Comparison of ENCODE assay signal across 19 cellular contexts in genomic region chr15:84960391-84961113, GRCh38. TPM values are rescaled to one million over a fixed set of nuclear protein-coding genes. Genes with fewer than 3 reads are reported as not detected.
DNase-seq lines count a peak whose midpoint lies in the region; TF ChIP-seq lines count a peak whose summit lies in the region.
"Had no signal": no experiment of that assay in that cellular context is flagged by ENCODE, and none has a peak within 500 bp of the region (broad histone marks: within the 10 kb centered on the region; RNA-seq: fewer than 3 reads in every experiment).

No MANE protein-coding gene starts in this region.

- peak in 1 of 2 donors; percentile 4 for TF ChIP-seq POLR2A in adrenal gland (IDR thresholded peaks at IDR 0.05)

- intact Hi-C loops in A673 (cut with micrococcal nuclease; ENCODE audit: unreplicated experiment) = no loop called here
- intact Hi-C loops in adrenal gland (cut with DNase I) = loop anchor here in 1 of 2 donors (10.0 kb wide), 1 partner anchor 204 kb away; no protein-coding TSS in a partner anchor

- no peak overlapping the region for H4K5ac ChIP-seq in mesendoderm (ENCODE audit: low read length)

- CTCF ChIA-PET in A673 (lab: Charles Lee) = no interaction called here

- H3K9ac ChIP-seq in HUES6 (ENCODE audit: low read length) (no peak overlapping the region), mesendoderm (ENCODE audit: low read length) (no peak overlapping the region)

- H3K27me3 ChIP-seq in A673 (replicated peaks; ENCODE audit: insufficient read depth, low read depth, low read length, poor library complexity) (no peaks in the 10 kb centered on the region), HUES6 (ENCODE audit: control insufficient read depth, insufficient read depth, low read length) (no peaks in the 10 kb centered on the region), adrenal gland (no peaks in the 10 kb centered on the region), mesendoderm (ENCODE audit: insufficient read depth, low read length, poor library complexity) (no peaks in the 10 kb centered on the region)

- H3K56ac ChIP-seq in mesendoderm (ENCODE audit: low read length) = peak overlapping the region; percentile 63

- TF ChIP-seq CTCF in A673 (conservative IDR thresholded peaks at IDR 0.05; ENCODE audit: low read depth, low read length) = no peak
- TF ChIP-seq CTCF in adrenal gland (IDR thresholded peaks at IDR 0.05) = no peak
- TF ChIP-seq CTCF in foreskin fibroblast (IDR thresholded peaks at IDR 0.05; ENCODE audit: low read depth, low read length) = no peak

- no TSS peak for BruUV-seq in A673 (replicated peaks; lab: Mats Ljungman, UMichigan)

- no peak overlapping the region for H2AK5ac ChIP-seq in mesendoderm (ENCODE audit: low read length)

- H3K27ac ChIP-seq in A673 (ENCODE audit: low read depth, low read length, poor library complexity, severe bottlenecking) (peak overlapping the region; percentile 91), HUES6 (ENCODE audit: low read depth, low read length) (0 out of 2 replicates have a peak overlapping the region, but pooled peaks have one; percentile 3), adrenal gland (peak overlapping the region; percentile 2 to 88 (median 54)), mesendoderm (ENCODE audit: low read depth, low read length) (no peak overlapping the region)
- H3K27ac ChIP-seq: coronary artery had no signal

- no peak overlapping the region for H3K23ac ChIP-seq in mesendoderm (ENCODE audit: low read length)

- no peak overlapping the region for H3K4ac ChIP-seq in mesendoderm (ENCODE audit: low read depth, low read length)

- no peak overlapping the region for H2BK15ac ChIP-seq in mesendoderm (replicated peaks; ENCODE audit: low read depth)

- H3K79me1 ChIP-seq in mesendoderm (ENCODE audit: low read length) = no peaks in the 10 kb centered on the region

- 64 to 68% (median 66%) methylated on average over 13 of the region's 13 CpGs for WGBS in adrenal gland, 4 donors
- no CpG with 5 or more reads among the region's 13 CpGs for WGBS in mesendoderm (ENCODE audit: extremely low coverage, insufficient coverage, low lambda C conversion rate)

- H2BK120ac ChIP-seq in mesendoderm (ENCODE audit: low read depth, low read length) = no peak overlapping the region

- H4K8ac ChIP-seq in mesendoderm (ENCODE audit: low read depth, low read length) = no peak overlapping the region

- H2BK5ac ChIP-seq in mesendoderm (ENCODE audit: low read length) = peak overlapping the region; percentile 2

- H3K79me2 ChIP-seq in mesendoderm (ENCODE audit: control insufficient read depth, insufficient read depth, low read length) = no peaks in the 10 kb centered on the region

- H3K4me3 ChIP-seq in A673 (ENCODE audit: low read depth, low read length, poor library complexity, severe bottlenecking) = no peak overlapping the region
- H3K4me3 ChIP-seq in HUES6 (ENCODE audit: low read depth, low read length) = no peak overlapping the region
- no peak overlapping the region for H3K4me3 ChIP-seq in adrenal gland
- no peak overlapping the region for H3K4me3 ChIP-seq in mesendoderm (ENCODE audit: low read length)
- no peak overlapping the region for H3K4me3 ChIP-seq in foreskin fibroblast (ENCODE audit: low read depth in 1 of 2, low read length in 2 of 2)
- H3K4me3 ChIP-seq: coronary artery had no signal

- H3K4me1 ChIP-seq in A673 (ENCODE audit: insufficient read depth, low read length, poor library complexity, severe bottlenecking) = peaks cover 40% of the 10 kb centered on the region
- H3K4me1 ChIP-seq in HUES6 (ENCODE audit: control insufficient read depth, insufficient read depth, low read length) = peaks cover 31% of the 10 kb centered on the region
- H3K4me1 ChIP-seq in adrenal gland (replicated peaks in 1 of 2) = peaks cover 10 to 24% of the 10 kb centered on the region in 2 donors
- peaks cover 7% of the 10 kb centered on the region for H3K4me1 ChIP-seq in mesendoderm (ENCODE audit: control insufficient read depth, low read depth, low read length)

- H3K36me3 ChIP-seq in A673 (ENCODE audit: insufficient read depth, low read length, poor library complexity, severe bottlenecking) (no peaks in the 10 kb centered on the region), HUES6 (ENCODE audit: control insufficient read depth, insufficient read depth, low read length) (no peaks in the 10 kb centered on the region), adrenal gland (replicated peaks in 1 of 2) (no peaks in the 10 kb centered on the region), mesendoderm (ENCODE audit: control insufficient read depth, insufficient read depth, low read length) (no peaks in the 10 kb centered on the region)

- peak overlapping the region; percentile 6 for H3K18ac ChIP-seq in mesendoderm (ENCODE audit: low read length)

- H3K9me3 ChIP-seq in A673 (ENCODE audit: low read depth, low read length, poor library complexity, severe bottlenecking) (peaks cover 6% of the 10 kb centered on the region), HUES6 (ENCODE audit: control insufficient read depth, insufficient read depth, low read depth, low read length) (peaks cover 17% of the 10 kb centered on the region), adrenal gland (replicated peaks in 1 of 3) (no peaks in the 10 kb centered on the region)

- no peak overlapping the region for H3K4me2 ChIP-seq in mesendoderm (ENCODE audit: low read length)

- POLR2A ChIA-PET in A673 (lab: Charles Lee; ENCODE audit: low non-redundant PET) = no interaction called here

- DNase-seq in A673 (ENCODE audit: low spot score) (no peak), adrenal gland (no peak), mesendoderm (peak; percentile 67), foreskin fibroblast (no peak), DMS53 (lab: John Stamatoyannopoulos, UW) (no peak), NCI-H1092 (lab: John Stamatoyannopoulos, UW) (no peak), foreskin melanocyte (no peak)
- DNase-seq: activated CD4-positive, alpha-beta T cell treated with anti-CD3 and anti-CD28 coated beads, Interleukin-2, amount 10 ng/mL, durations not matched to agents 24 days and 14 days; activated naive CD8-positive, alpha-beta T cell treated with anti-CD3 and anti-CD28 coated beads, Interleukin-2, amount 10 ng/mL, durations not matched to agents 7 days and 5 days; C1 segment of cervical spinal cord; glutamatergic neuron; left ventricle myocardium superior; NCI-H1092 treated with DMSO at 0.1 percent for 48 hours; NCI-H2171; NCI-H69; SIG-M5; T-helper 1 cell had no signal

RNA-seq across cellular contexts. Expression of gene PDE8A, which starts 21.1 kb away (rescaled TPM):
- total RNA-seq in A673 (2021) = 69.8 and 80.7 TPM in 2 replicates
- 10 to 100 TPM; 47.3 to 92.7 (median 60.1) TPM for total RNA-seq in adrenal gland
- 100 to 1,000 TPM in 1 of 3 donors, 10 to 100 TPM in 2; 83.9 to 123 (median 85.5) TPM for polyA plus RNA-seq in adrenal gland
- 2.6 TPM for polyA plus RNA-seq in mesendoderm (2013, experiment 1 of 2)
- polyA plus RNA-seq in mesendoderm (2013, experiment 2 of 2) = 2.6 TPM
